1 cellular context compared by ENCODE assay signal in genomic region chr1:116152950-116153691, GRCh38.
TF ChIP-seq lines count a peak whose summit lies in the region.

No MANE protein-coding gene starts in this region.

TF ChIP-seq in SK-N-SH treated with all-trans-retinoic acid at 6 μM for 48 hours, 23 proteins besides CTCF, POLR2A, EP300 and RAD21 (continued from another document):
- TF ChIP-seq RARB (CRISPR knock-in tag; IDR thresholded peaks at IDR 0.05) (no peak), ZNF70 (CRISPR knock-in tag; IDR thresholded peaks at IDR 0.05) (no peak), ZC3H10 (CRISPR knock-in tag; IDR thresholded peaks at IDR 0.05) (no peak), ARNTL (CRISPR knock-in tag; IDR thresholded peaks at IDR 0.05; ENCODE audit: borderline replicate concordance, low read depth) (no peak), OSR1 (CRISPR knock-in tag; IDR thresholded peaks at IDR 0.05) (no peak), ISL1 (CRISPR knock-in tag; IDR thresholded peaks at IDR 0.05) (no peak), PATZ1 (CRISPR knock-in tag; IDR thresholded peaks at IDR 0.05; ENCODE audit: borderline replicate concordance) (no peak)
- TF ChIP-seq, protein P1, sequence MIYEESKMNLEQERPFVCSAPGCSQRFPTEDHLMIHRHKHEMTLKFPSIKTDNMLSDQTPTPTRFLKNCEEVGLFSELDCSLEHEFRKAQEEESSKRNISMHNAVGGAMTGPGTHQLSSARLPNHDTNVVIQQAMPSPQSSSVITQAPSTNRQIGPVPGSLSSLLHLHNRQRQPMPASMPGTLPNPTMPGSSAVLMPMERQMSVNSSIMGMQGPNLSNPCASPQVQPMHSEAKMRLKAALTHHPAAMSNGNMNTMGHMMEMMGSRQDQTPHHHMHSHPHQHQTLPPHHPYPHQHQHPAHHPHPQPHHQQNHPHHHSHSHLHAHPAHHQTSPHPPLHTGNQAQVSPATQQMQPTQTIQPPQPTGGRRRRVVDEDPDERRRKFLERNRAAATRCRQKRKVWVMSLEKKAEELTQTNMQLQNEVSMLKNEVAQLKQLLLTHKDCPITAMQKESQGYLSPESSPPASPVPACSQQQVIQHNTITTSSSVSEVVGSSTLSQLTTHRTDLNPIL (CRISPR knock-in tag; IDR thresholded peaks at IDR 0.05; ENCODE audit: low read depth) = no peak
